ENCODE assay signal across 16 cellular contexts in the genomic region with DNA sequence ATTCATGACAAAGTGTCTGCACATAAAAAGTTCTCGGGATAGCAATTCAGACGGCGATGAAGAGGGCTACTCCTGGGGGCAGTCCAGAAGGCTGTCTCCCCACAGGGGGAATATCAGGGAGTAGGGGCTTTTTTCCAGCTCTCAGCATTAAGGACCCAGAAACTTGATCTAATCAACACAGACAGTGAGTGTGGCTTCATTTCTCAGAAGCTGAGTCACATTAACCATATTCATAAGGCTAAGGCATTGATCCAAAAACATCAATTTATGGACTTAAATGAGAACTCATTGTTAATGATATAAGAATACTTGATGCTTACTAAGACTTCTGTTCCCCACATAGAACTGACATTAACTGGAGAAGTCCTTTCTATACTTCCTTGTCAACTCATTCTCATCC.
DNase-seq lines count a peak whose midpoint lies in the region; ATAC-seq and TF ChIP-seq lines count a peak whose summit lies in the region.
"Had no signal": no experiment of that assay in that cellular context is flagged by ENCODE, and none has a peak within 500 bp of the region (broad histone marks: within the 10 kb centered on the region; RNA-seq: fewer than 3 reads in every experiment).

No MANE protein-coding gene starts in this region.

- H3K36me3 ChIP-seq in mammary epithelial cell (ENCODE audit: insufficient read depth, low read length), result no peaks in the 10 kb centered on the region
- H3K36me3 ChIP-seq in lower lobe of right lung, result no peaks in the 10 kb centered on the region
- H3K36me3 ChIP-seq: BLaER1 had no signal

- in situ Hi-C loops in mammary epithelial cell (cut with MboI; ENCODE audit: low sequenced_read_pairs in 2 of 2), result no loop called here

- no peaks in the 10 kb centered on the region for H3K79me2 ChIP-seq in mammary epithelial cell (ENCODE audit: insufficient read depth, low read length)

- H2AFZ ChIP-seq in mammary epithelial cell (ENCODE audit: low read depth, low read length), result peak overlapping the region; percentile 2

- peaks cover 2% of the 10 kb centered on the region for H3K27me3 Mint-ChIP-seq in activated CD4-positive, alpha-beta T cell treated with anti-CD3 and anti-CD28 coated beads, Interleukin-2, amount 10 ng/mL, durations not matched to agents 24 days and 14 days
- no peaks in the 10 kb centered on the region for H3K27me3 Mint-ChIP-seq in MCF 10A (ENCODE audit: insufficient read depth, unreplicated experiment)

- no peaks in the 10 kb centered on the region for H4K20me1 ChIP-seq in mammary epithelial cell (ENCODE audit: insufficient read depth, low read length)
- H4K20me1 ChIP-seq: BLaER1 had no signal

- peak; percentile 54 for DNase-seq in activated CD4-positive, alpha-beta T cell treated with anti-CD3 and anti-CD28 coated beads, Interleukin-2, amount 10 ng/mL, durations not matched to agents 24 days and 14 days
- DNase-seq in activated CD4-positive, alpha-beta T cell treated with anti-CD3 and anti-CD28 coated beads, Interleukin-2, amount 50 U/mL, for 1 hour, result no peak
- DNase-seq in mammary epithelial cell (peak; percentile 56), MCF 10A (ENCODE audit: unreplicated experiment) (no peak), lower lobe of right lung (no peak), hippocampal formation (lab: John Stamatoyannopoulos, UW) (no peak)
- no peak for DNase-seq in stimulated activated effector memory CD8-positive, alpha-beta T cell treated with anti-CD3 and anti-CD28 coated beads, Interleukin-12 subunit alpha, Interleukin-12 subunit beta, amount 100 ng/mL, for 72 hours (ENCODE audit: low spot score in 2 of 2)
- DNase-seq: 8988T; AML-193; Caco-2; CD8-positive, alpha-beta memory T cell; DND-41; GDM1; HCEC 1CT; HFFc6 had no signal

- no peak overlapping the region for H3K27ac Mint-ChIP-seq in activated CD4-positive, alpha-beta T cell treated with anti-CD3 and anti-CD28 coated beads, Interleukin-2, amount 10 ng/mL, durations not matched to agents 24 days and 14 days
- no peak overlapping the region for H3K27ac Mint-ChIP-seq in MCF 10A (ENCODE audit: low read depth, unreplicated experiment)
- H3K27ac Mint-ChIP-seq in stimulated activated effector memory CD8-positive, alpha-beta T cell treated with anti-CD3 and anti-CD28 coated beads, Interleukin-12 subunit alpha, Interleukin-12 subunit beta, amount 100 ng/mL, for 72 hours, result no peak overlapping the region
- H3K27ac Mint-ChIP-seq: HFFc6 had no signal

- intact Hi-C loops in activated CD4-positive, alpha-beta T cell treated with anti-CD3 and anti-CD28 coated beads, Interleukin-2, amount 10 ng/mL, durations not matched to agents 24 days and 14 days (cut with micrococcal nuclease), result no loop called here
- intact Hi-C loops in mammary epithelial cell (cut with micrococcal nuclease), result no loop called here
- intact Hi-C loops in MCF 10A (cut with micrococcal nuclease), result no loop called here
- intact Hi-C loops in lower lobe of right lung (cut with DNase I), result no loop called here

- BruUV-seq in mammary epithelial cell (replicated peaks; lab: Mats Ljungman, UMichigan) (no TSS peak), MCF 10A (replicated peaks; lab: Mats Ljungman, UMichigan) (no TSS peak)

- POLR2A ChIA-PET in MCF 10A (lab: Yijun Ruan, JAX), result interaction anchor here (0.8 kb wide), 1 partner anchor 10 kb away, joined by 3 read pairs; no protein-coding TSS in a partner anchor

- no peak overlapping the region for H3K4me2 ChIP-seq in mammary epithelial cell (ENCODE audit: insufficient read depth, low read depth, low read length)
- H3K4me2 ChIP-seq: BLaER1 had no signal

- TF ChIP-seq CTCF in mammary epithelial cell (conservative IDR thresholded peaks at IDR 0.05 in 1 of 2, IDR thresholded peaks at IDR 0.05 in 1 of 2; ENCODE audit: extremely low read depth in 1 of 2, insufficient read depth in 1 of 2, low read depth in 1 of 2, low read length in 2 of 2), result no peak
- no peak for TF ChIP-seq CTCF in MCF 10A (IDR thresholded peaks at IDR 0.05; ENCODE audit: unreplicated experiment)
- TF ChIP-seq CTCF in lower lobe of right lung (IDR thresholded peaks at IDR 0.05), result no peak

- 67% methylated on average over 3 of the region's 3 CpGs for WGBS in mammary epithelial cell (ENCODE audit: low coverage, missing lambda C conversion rate)

- H3K36me3 Mint-ChIP-seq in activated CD4-positive, alpha-beta T cell treated with anti-CD3 and anti-CD28 coated beads, Interleukin-2, amount 10 ng/mL, durations not matched to agents 24 days and 14 days (ENCODE audit: low read depth), result no peaks in the 10 kb centered on the region
- no peaks in the 10 kb centered on the region for H3K36me3 Mint-ChIP-seq in MCF 10A (ENCODE audit: insufficient read depth, unreplicated experiment)
- no peaks in the 10 kb centered on the region for H3K36me3 Mint-ChIP-seq in stimulated activated effector memory CD8-positive, alpha-beta T cell treated with anti-CD3 and anti-CD28 coated beads, Interleukin-12 subunit alpha, Interleukin-12 subunit beta, amount 100 ng/mL, for 72 hours

- H3K9ac ChIP-seq in mammary epithelial cell (ENCODE audit: insufficient read depth, low read length), result no peak overlapping the region
- H3K9ac ChIP-seq: BLaER1 had no signal

- CTCF ChIA-PET in mammary epithelial cell (lab: Charles Lee; ENCODE audit: low non-redundant PET), result no interaction called here
- CTCF ChIA-PET in MCF 10A (lab: Yijun Ruan, JAX), result no interaction called here

- no peak overlapping the region for H3K4me3 Mint-ChIP-seq in activated CD4-positive, alpha-beta T cell treated with anti-CD3 and anti-CD28 coated beads, Interleukin-2, amount 10 ng/mL, durations not matched to agents 24 days and 14 days
- no peak overlapping the region for H3K4me3 Mint-ChIP-seq in MCF 10A (ENCODE audit: unreplicated experiment)
- H3K4me3 Mint-ChIP-seq in stimulated activated effector memory CD8-positive, alpha-beta T cell treated with anti-CD3 and anti-CD28 coated beads, Interleukin-12 subunit alpha, Interleukin-12 subunit beta, amount 100 ng/mL, for 72 hours, result no peak overlapping the region
- H3K4me3 Mint-ChIP-seq: CD8-positive, alpha-beta memory T cell; HFFc6 had no signal

- H3K4me1 Mint-ChIP-seq in activated CD4-positive, alpha-beta T cell treated with anti-CD3 and anti-CD28 coated beads, Interleukin-2, amount 10 ng/mL, durations not matched to agents 24 days and 14 days, result peaks cover 11% of the 10 kb centered on the region
- H3K4me1 Mint-ChIP-seq in MCF 10A (ENCODE audit: insufficient read depth, unreplicated experiment), result no peaks in the 10 kb centered on the region
- peaks cover 26% of the 10 kb centered on the region for H3K4me1 Mint-ChIP-seq in stimulated activated effector memory CD8-positive, alpha-beta T cell treated with anti-CD3 and anti-CD28 coated beads, Interleukin-12 subunit alpha, Interleukin-12 subunit beta, amount 100 ng/mL, for 72 hours

- H3K27me3 ChIP-seq in mammary epithelial cell (ENCODE audit: insufficient read depth, low read length), result no peaks in the 10 kb centered on the region
- no peaks in the 10 kb centered on the region for H3K27me3 ChIP-seq in lower lobe of right lung (ENCODE audit: low read depth)
- H3K27me3 ChIP-seq: BLaER1 had no signal

- dilution Hi-C loops in mammary epithelial cell (cut with HindIII; ENCODE audit: low sequenced_read_pairs), result no loop called here

- no peak overlapping the region for H3K4me3 ChIP-seq in mammary epithelial cell (replicated peaks in 1 of 3; ENCODE audit: insufficient read depth in 1 of 3, low read depth in 2 of 3, low read length in 3 of 3)
- no peak overlapping the region for H3K4me3 ChIP-seq in lower lobe of right lung
- H3K4me3 ChIP-seq: BLaER1 had no signal

- peaks cover 12% of the 10 kb centered on the region for H3K9me3 Mint-ChIP-seq in activated CD4-positive, alpha-beta T cell treated with anti-CD3 and anti-CD28 coated beads, Interleukin-2, amount 10 ng/mL, durations not matched to agents 24 days and 14 days
- no peaks in the 10 kb centered on the region for H3K9me3 Mint-ChIP-seq in MCF 10A (ENCODE audit: unreplicated experiment)
- no peaks in the 10 kb centered on the region for H3K9me3 Mint-ChIP-seq in stimulated activated effector memory CD8-positive, alpha-beta T cell treated with anti-CD3 and anti-CD28 coated beads, Interleukin-12 subunit alpha, Interleukin-12 subunit beta, amount 100 ng/mL, for 72 hours
- H3K9me3 Mint-ChIP-seq: CD8-positive, alpha-beta memory T cell had no signal

- H3K27ac ChIP-seq in mammary epithelial cell (ENCODE audit: insufficient read depth, low read depth, low read length) (no peak overlapping the region), lower lobe of right lung (no peak overlapping the region)
- H3K27ac ChIP-seq: BLaER1 had no signal

- H3K9me3 ChIP-seq in mammary epithelial cell (replicated peaks; ENCODE audit: insufficient read depth, low read length), result no peaks in the 10 kb centered on the region
- no peaks in the 10 kb centered on the region for H3K9me3 ChIP-seq in lower lobe of right lung
- H3K9me3 ChIP-seq: BLaER1, Caco-2 had no signal

- ATAC-seq in stimulated activated effector memory CD8-positive, alpha-beta T cell treated with anti-CD3 and anti-CD28 coated beads, Interleukin-12 subunit alpha, Interleukin-12 subunit beta, amount 100 ng/mL, for 72 hours, result peak; percentile 65
- ATAC-seq in lower lobe of right lung, result no peak

- H3K4me1 ChIP-seq in mammary epithelial cell (ENCODE audit: insufficient read depth, low read length) (peaks cover 7% of the 10 kb centered on the region), lower lobe of right lung (no peaks in the 10 kb centered on the region)

Comparison
In these comparisons a context has a peak if more than half of its experiments do, and no peak if none do; other contexts are left out.
1. DNase-seq: peak in activated CD4-positive, alpha-beta T cell treated with anti-CD3 and anti-CD28 coated beads, Interleukin-2, amount 10 ng/mL, durations not matched to agents 24 days and 14 days (single experiment) and mammary epithelial cell (single experiment); none in activated CD4-positive, alpha-beta T cell treated with anti-CD3 and anti-CD28 coated beads, Interleukin-2, amount 50 U/mL, for 1 hour (single experiment), MCF 10A (single experiment), stimulated activated effector memory CD8-positive, alpha-beta T cell treated with anti-CD3 and anti-CD28 coated beads, Interleukin-12 subunit alpha, Interleukin-12 subunit beta, amount 100 ng/mL, for 72 hours (0 of 2), lower lobe of right lung (single experiment) and hippocampal formation (0 of 2).